In the genomic region with DNA sequence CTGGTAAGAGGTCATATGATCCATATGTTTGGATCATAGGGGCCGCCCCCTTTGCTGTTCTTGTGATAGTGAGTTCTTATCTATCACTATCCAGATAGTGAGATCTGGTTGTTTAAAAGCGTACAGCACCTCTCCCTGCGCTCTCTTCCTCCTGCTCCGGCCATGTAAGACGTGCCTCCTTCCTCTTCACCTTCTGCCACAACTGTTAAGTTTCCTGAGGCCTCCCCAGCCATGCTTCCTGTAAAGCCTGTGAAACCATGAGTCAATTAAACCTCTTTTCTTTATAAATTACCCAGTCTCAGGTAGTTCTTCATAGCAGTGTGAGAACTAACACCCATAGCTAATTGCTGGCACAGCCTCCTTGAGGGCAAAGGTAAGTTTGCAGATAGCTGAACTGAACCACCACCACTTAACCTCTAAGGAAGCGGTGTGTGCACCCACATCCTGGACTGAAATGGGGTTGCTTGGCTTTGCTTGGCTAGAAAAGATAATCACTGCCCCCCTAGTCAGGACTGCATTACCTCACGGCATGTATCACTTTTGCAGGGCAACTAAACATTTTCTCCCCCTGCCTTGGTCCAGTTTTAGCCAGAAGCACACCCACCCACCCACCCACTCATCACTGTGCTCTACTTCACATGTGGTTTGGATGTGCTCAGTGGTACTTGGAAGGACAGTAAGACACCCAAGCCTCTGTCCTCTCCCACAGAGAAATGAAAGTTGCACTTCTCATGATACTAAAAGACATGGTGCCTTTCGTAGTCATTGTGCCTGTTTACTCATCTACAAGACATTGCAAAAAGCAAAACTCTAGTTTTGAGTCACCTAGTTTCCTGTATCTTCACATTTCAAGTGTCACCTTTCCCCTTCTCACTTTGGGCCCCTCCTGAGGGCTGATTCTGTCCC, we compare ENCODE assay signal across 8 cellular contexts. TPM values are rescaled to one million over a fixed set of nuclear protein-coding genes. Genes with fewer than 3 reads are reported as not detected.
DNase-seq lines count a peak whose midpoint lies in the region; ATAC-seq and TF ChIP-seq lines count a peak whose summit lies in the region.

No MANE protein-coding gene starts in this region.

- peak; percentile 87 for ATAC-seq in GM21528 (IDR thresholded peaks at IDR 0.05; ENCODE audit: low FRiP score, unreplicated experiment)
- peak; percentile 94 for ATAC-seq in activated naive CD8-positive, alpha-beta T cell treated with anti-CD3 and anti-CD28 coated beads, Interleukin-2, amount 50 U/mL, for 24 hours

- H3K79me2 ChIP-seq in OCI-LY3 (ENCODE audit: low read length) = no peaks in the 10 kb centered on the region

- H2AFZ ChIP-seq in OCI-LY3 (ENCODE audit: low read depth, low read length) = no peak overlapping the region

- H3K27ac ChIP-seq in CD8-positive, alpha-beta memory T cell (ENCODE audit: low read depth, low read length) = peak overlapping the region; percentile 38
- peak overlapping the region; percentile 92 for H3K27ac ChIP-seq in OCI-LY3 (ENCODE audit: low read length)

- H3K4me3 Mint-ChIP-seq in CD8-positive, alpha-beta memory T cell = peak overlapping the region; percentile 40 to 83 (median 74)
- peak overlapping the region; percentile 72 for H3K4me3 Mint-ChIP-seq in activated naive CD8-positive, alpha-beta T cell treated with anti-CD3 and anti-CD28 coated beads, Interleukin-2, amount 50 U/mL, for 24 hours

- POLR2A ChIA-PET in CD8-positive, alpha-beta memory T cell (lab: Charles Lee) = interaction anchor here (0.6 to 1.0 kb wide), 4 partner anchors 67 to 575 kb away, joined by 3 to 8 read pairs (median 3); a partner anchor contains a TSS

- no peak for TF ChIP-seq CTCF in OCI-LY3 (IDR thresholded peaks at IDR 0.05; ENCODE audit: low read depth, low read length)

- peaks cover 46 to 51% (median 50%) of the 10 kb centered on the region in 3 donors for H3K4me1 Mint-ChIP-seq in CD8-positive, alpha-beta memory T cell
- peaks cover 44% of the 10 kb centered on the region for H3K4me1 Mint-ChIP-seq in activated naive CD8-positive, alpha-beta T cell treated with anti-CD3 and anti-CD28 coated beads, Interleukin-2, amount 50 U/mL, for 24 hours

- H3K27me3 Mint-ChIP-seq in CD8-positive, alpha-beta memory T cell = peaks cover 0 to 2% of the 10 kb centered on the region in 2 donors
- no peaks in the 10 kb centered on the region for H3K27me3 Mint-ChIP-seq in activated naive CD8-positive, alpha-beta T cell treated with anti-CD3 and anti-CD28 coated beads, Interleukin-2, amount 50 U/mL, for 24 hours

- no peaks in the 10 kb centered on the region for H3K27me3 ChIP-seq in CD8-positive, alpha-beta memory T cell (ENCODE audit: insufficient read depth, low read length, poor library complexity, severe bottlenecking)
- H3K27me3 ChIP-seq in OCI-LY3 (ENCODE audit: low read depth, low read length) = no peaks in the 10 kb centered on the region

- peak overlapping the region; percentile 85 for H3K4me2 ChIP-seq in OCI-LY3 (ENCODE audit: low read length)

- H3K36me3 ChIP-seq in CD8-positive, alpha-beta memory T cell (ENCODE audit: insufficient read depth, low read length) = peaks cover 37% of the 10 kb centered on the region
- H3K36me3 ChIP-seq in OCI-LY3 (replicated peaks; ENCODE audit: low read depth, low read length) = peaks cover 20% of the 10 kb centered on the region

- H3K4me1 ChIP-seq in CD8-positive, alpha-beta memory T cell (ENCODE audit: insufficient read depth, low read length) = peaks cover 47% of the 10 kb centered on the region
- H3K4me1 ChIP-seq in OCI-LY3 (ENCODE audit: low read length) = peaks cover 25% of the 10 kb centered on the region

- peak; percentile 58 to 83 (median 68) for DNase-seq in CD8-positive, alpha-beta memory T cell
- DNase-seq in activated naive CD8-positive, alpha-beta T cell treated with anti-CD3 and anti-CD28 coated beads, Interleukin-2, amount 50 U/mL, for 24 hours = peak; percentile 65
- peak; percentile 31 to 43 for DNase-seq in stimulated activated CD8-positive, alpha-beta memory T cell treated with anti-CD3 and anti-CD28 coated beads, Interleukin-7, amount 100 ng/mL, for 4 hours (ENCODE audit: low read depth in 2 of 2)
- no peak for DNase-seq in KG1 (lab: John Stamatoyannopoulos, UW)
- DNase-seq in NCI-H446 treated with DMSO at 0.1 percent for 48 hours (lab: John Stamatoyannopoulos, UW) = no peak
- no peak for DNase-seq in pons (ENCODE audit: low spot score)

- peaks cover 28 to 66% (median 51%) of the 10 kb centered on the region in 3 donors for H3K36me3 Mint-ChIP-seq in CD8-positive, alpha-beta memory T cell
- H3K36me3 Mint-ChIP-seq in activated naive CD8-positive, alpha-beta T cell treated with anti-CD3 and anti-CD28 coated beads, Interleukin-2, amount 50 U/mL, for 24 hours (ENCODE audit: low read depth) = peaks cover 67% of the 10 kb centered on the region

- peaks cover 12% of the 10 kb centered on the region for H3K9me3 ChIP-seq in CD8-positive, alpha-beta memory T cell (ENCODE audit: low read length)
- no peaks in the 10 kb centered on the region for H3K9me3 ChIP-seq in OCI-LY3 (ENCODE audit: insufficient read depth, low read length)

- H3K9ac ChIP-seq in OCI-LY3 (ENCODE audit: low read length) = peak overlapping the region; percentile 45; the same call in 1 of the 2 replicates

- peaks cover 4 to 27% (median 20%) of the 10 kb centered on the region in 5 donors for H3K9me3 Mint-ChIP-seq in CD8-positive, alpha-beta memory T cell
- peaks cover 14% of the 10 kb centered on the region for H3K9me3 Mint-ChIP-seq in activated naive CD8-positive, alpha-beta T cell treated with anti-CD3 and anti-CD28 coated beads, Interleukin-2, amount 50 U/mL, for 24 hours

- H4K20me1 ChIP-seq in OCI-LY3 (ENCODE audit: insufficient read depth, low read length) = no peaks in the 10 kb centered on the region

- H3K27ac Mint-ChIP-seq in CD8-positive, alpha-beta memory T cell = peak overlapping the region; percentile 59 to 96 (median 90)
- peak overlapping the region; percentile 96 for H3K27ac Mint-ChIP-seq in activated naive CD8-positive, alpha-beta T cell treated with anti-CD3 and anti-CD28 coated beads, Interleukin-2, amount 50 U/mL, for 24 hours

- CTCF ChIA-PET in CD8-positive, alpha-beta memory T cell (lab: Charles Lee) = no interaction called here

- H3K4me3 ChIP-seq in CD8-positive, alpha-beta memory T cell (ENCODE audit: low read length) = peak overlapping the region; percentile 62
- H3K4me3 ChIP-seq in OCI-LY3 (ENCODE audit: low read length) = peak overlapping the region; percentile 59

RNA-seq across cellular contexts. Expression of a gene that starts 23.1 kb away (rescaled TPM):
- under 1 TPM; 0.58 to 0.59 TPM for total RNA-seq in CD8-positive, alpha-beta memory T cell
- 1.1 TPM for polyA plus RNA-seq in CD8-positive, alpha-beta memory T cell

RNA-seq across cellular contexts. Expression of a gene that starts 33.2 kb away (rescaled TPM):
- 100 to 1,000 TPM in 1 of 2 experiments, 10 to 100 TPM in 1; 98.4 to 104 TPM for total RNA-seq in CD8-positive, alpha-beta memory T cell
- 172 TPM for polyA plus RNA-seq in CD8-positive, alpha-beta memory T cell

RNA-seq across cellular contexts. Expression of a gene that starts 36.3 kb away (rescaled TPM):
- total RNA-seq in CD8-positive, alpha-beta memory T cell = 100 to 1,000 TPM; 135 to 139 TPM
- 538 TPM for polyA plus RNA-seq in CD8-positive, alpha-beta memory T cell

RNA-seq across cellular contexts. Expression of a gene that starts 59.7 kb away (rescaled TPM):
- 10 to 100 TPM; 19.0 to 19.8 TPM for total RNA-seq in CD8-positive, alpha-beta memory T cell
- polyA plus RNA-seq in CD8-positive, alpha-beta memory T cell = 13.1 TPM

Comparison
In these comparisons a context has a peak if more than half of its experiments do, and no peak if none do; other contexts are left out.
1. DNase-seq: peak in CD8-positive, alpha-beta memory T cell (5 of 5), activated naive CD8-positive, alpha-beta T cell treated with anti-CD3 and anti-CD28 coated beads, Interleukin-2, amount 50 U/mL, for 24 hours (single experiment) and stimulated activated CD8-positive, alpha-beta memory T cell treated with anti-CD3 and anti-CD28 coated beads, Interleukin-7, amount 100 ng/mL, for 4 hours (2 of 2); none in KG1 (single experiment), NCI-H446 treated with DMSO at 0.1 percent for 48 hours (single experiment) and pons (single experiment).